23 cellular contexts compared by ENCODE assay signal in genomic region chr3:27426926-27427325, GRCh38.
"Had no signal": no experiment of that assay in that cellular context is flagged by ENCODE, and none has a peak within 500 bp of the region (broad histone marks: within the 10 kb centered on the region; RNA-seq: fewer than 3 reads in every experiment).

No MANE protein-coding gene starts in this region.

- H3K27ac ChIP-seq: gastrocnemius medialis, lower lobe of right lung, ovary, sigmoid colon, skin epidermis, spleen, suprapubic skin, transverse colon, upper lobe of right lung, uterus had no signal

- H3K27me3 ChIP-seq: gastrocnemius medialis, ovary, sigmoid colon, spleen, suprapubic skin, transverse colon, upper lobe of right lung, uterus had no signal

- H3K4me1 ChIP-seq: spleen, upper lobe of right lung, uterus had no signal

- DNase-seq: cortex of kidney; foreskin fibroblast; gastrocnemius medialis; head of caudate nucleus; left ventricle myocardium superior; lower lobe of right lung; natural killer cell; occipital lobe; ovary; posterior cingulate gyrus; psoas muscle; right cardiac atrium; sigmoid colon; spleen; stimulated activated CD4-positive, alpha-beta T cell treated with anti-CD3 and anti-CD28 coated beads, Interleukin-4, amount 100 ng/mL, for 4 hours; transverse colon; upper lobe of right lung; uterus had no signal

- H3K27me3 Mint-ChIP-seq: stimulated activated memory B cell treated with anti-CD40 and anti-IgM and Interleukin-4, amounts not matched to agents 10 μg/mL and 1 μg/mL and 100 μg/mL, for 72 hours; stimulated activated naive CD8-positive, alpha-beta T cell treated with anti-CD3 and anti-CD28 coated beads, Interleukin-15, Interleukin-2, amounts not matched to agents 100 ng/mL and 50 ng/mL, for 24 hours had no signal

- H3K27ac Mint-ChIP-seq: natural killer cell; stimulated activated memory B cell treated with anti-CD40 and anti-IgM and Interleukin-4, amounts not matched to agents 10 μg/mL and 1 μg/mL and 100 μg/mL, for 72 hours; stimulated activated naive CD8-positive, alpha-beta T cell treated with anti-CD3 and anti-CD28 coated beads, Interleukin-15, Interleukin-2, amounts not matched to agents 100 ng/mL and 50 ng/mL, for 24 hours had no signal

- H3K4me3 Mint-ChIP-seq: natural killer cell; stimulated activated memory B cell treated with anti-CD40 and anti-IgM and Interleukin-4, amounts not matched to agents 10 μg/mL and 1 μg/mL and 100 μg/mL, for 72 hours; stimulated activated naive CD8-positive, alpha-beta T cell treated with anti-CD3 and anti-CD28 coated beads, Interleukin-15, Interleukin-2, amounts not matched to agents 100 ng/mL and 50 ng/mL, for 24 hours had no signal

- FAIRE-seq: keratinocyte had no signal

- H3K9me3 ChIP-seq: gastrocnemius medialis, lower lobe of right lung, ovary, psoas muscle, sigmoid colon, spleen, suprapubic skin, transverse colon, upper lobe of right lung, uterus had no signal

- H3K4me3 ChIP-seq: gastrocnemius medialis, lower lobe of right lung, ovary, psoas muscle, sigmoid colon, skin epidermis, spleen, suprapubic skin, transverse colon, upper lobe of right lung, uterus had no signal

- H3K4me1 Mint-ChIP-seq: stimulated activated memory B cell treated with anti-CD40 and anti-IgM and Interleukin-4, amounts not matched to agents 10 μg/mL and 1 μg/mL and 100 μg/mL, for 72 hours had no signal

- H3K36me3 ChIP-seq: ovary, upper lobe of right lung had no signal

- H3K9me3 Mint-ChIP-seq: natural killer cell; stimulated activated memory B cell treated with anti-CD40 and anti-IgM and Interleukin-4, amounts not matched to agents 10 μg/mL and 1 μg/mL and 100 μg/mL, for 72 hours; stimulated activated naive CD8-positive, alpha-beta T cell treated with anti-CD3 and anti-CD28 coated beads, Interleukin-15, Interleukin-2, amounts not matched to agents 100 ng/mL and 50 ng/mL, for 24 hours had no signal

- ATAC-seq: gastrocnemius medialis; left ventricle myocardium superior; lower lobe of right lung; natural killer cell; psoas muscle; right cardiac atrium; stimulated activated memory B cell treated with anti-CD40 and anti-IgM and Interleukin-4, amounts not matched to agents 10 μg/mL and 1 μg/mL and 100 μg/mL, for 72 hours; upper lobe of right lung had no signal
